ENCODE assay signal across 8 cellular contexts in genomic region chr19:15200575-15201364, GRCh38.
DNase-seq lines count a peak whose midpoint lies in the region; ATAC-seq and TF ChIP-seq lines count a peak whose summit lies in the region.

NOTCH3 (minus strand) TSS chr19:15200995; CDS start chr19:15200905, 90 bp downstream.

- CTCF ChIA-PET in HEK293T (lab: Yijun Ruan, JAX): no interaction called here

- H3K4me3 Mint-ChIP-seq in stimulated activated naive CD8-positive, alpha-beta T cell treated with anti-CD3 and anti-CD28 coated beads, Interleukin-15, amount 100 ng/mL, for 72 hours: peak within 1 kb of the TSS; percentile 31 to 73

- peak; percentile 67 for DNase-seq in HEK293T (ENCODE audit: extremely low spot score)
- no peak for DNase-seq in astrocyte of the spinal cord (ENCODE audit: low read depth, low spot score)
- DNase-seq in iPS-NIHi11 (ENCODE audit: low spot score): peak; percentile 90
- no peak for DNase-seq in stimulated activated naive CD8-positive, alpha-beta T cell treated with anti-CD3 and anti-CD28 coated beads, Interleukin-15, amount 100 ng/mL, for 72 hours
- no peak for DNase-seq in NCI-H1105 (lab: John Stamatoyannopoulos, UW)
- no peak for DNase-seq in NCI-H774 (lab: John Stamatoyannopoulos, UW)
- no peak for DNase-seq in NCI-H446 treated with DMSO at 0.1 percent for 48 hours (lab: John Stamatoyannopoulos, UW)

- POLR2A ChIA-PET in HEK293T (lab: Yijun Ruan, JAX): no interaction called here

- peak; percentile 8 for ATAC-seq in stimulated activated naive CD8-positive, alpha-beta T cell treated with anti-CD3 and anti-CD28 coated beads, Interleukin-15, amount 100 ng/mL, for 72 hours
- ATAC-seq in HG02623 (IDR thresholded peaks at IDR 0.05; ENCODE audit: unreplicated experiment): no peak

- no peak within 1 kb of the TSS for H3K27ac Mint-ChIP-seq in stimulated activated naive CD8-positive, alpha-beta T cell treated with anti-CD3 and anti-CD28 coated beads, Interleukin-15, amount 100 ng/mL, for 72 hours

- peak within 1 kb of the TSS; percentile 60 for H3K4me3 ChIP-seq in astrocyte of the spinal cord (ENCODE audit: low read depth, low read length)

- peaks cover 11% of the 10 kb centered on the region for H3K4me1 Mint-ChIP-seq in stimulated activated naive CD8-positive, alpha-beta T cell treated with anti-CD3 and anti-CD28 coated beads, Interleukin-15, amount 100 ng/mL, for 72 hours

- TF ChIP-seq CTCF in astrocyte of the spinal cord (IDR thresholded peaks at IDR 0.05; ENCODE audit: low read depth, low read length): no peak

- no peaks in the 10 kb centered on the region for H3K9me3 Mint-ChIP-seq in stimulated activated naive CD8-positive, alpha-beta T cell treated with anti-CD3 and anti-CD28 coated beads, Interleukin-15, amount 100 ng/mL, for 72 hours

- in situ Hi-C loops in astrocyte of the spinal cord (cut with HindIII; ENCODE audit: low sequenced_read_pairs): no loop called here

- H3K27me3 Mint-ChIP-seq in stimulated activated naive CD8-positive, alpha-beta T cell treated with anti-CD3 and anti-CD28 coated beads, Interleukin-15, amount 100 ng/mL, for 72 hours: peaks cover 75% of the 10 kb centered on the region

TF ChIP-seq in HEK293T, 16 proteins besides CTCF, POLR2A, EP300 and RAD21:
- no peak for TF ChIP-seq SUZ12 (IDR thresholded peaks at IDR 0.05)

Comparison
In these comparisons a context has a peak if more than half of its experiments do, and no peak if none do; other contexts are left out.
1. DNase-seq: peak in HEK293T (single experiment) and iPS-NIHi11 (single experiment); none in astrocyte of the spinal cord (single experiment), stimulated activated naive CD8-positive, alpha-beta T cell treated with anti-CD3 and anti-CD28 coated beads, Interleukin-15, amount 100 ng/mL, for 72 hours (0 of 2), NCI-H1105 (single experiment), NCI-H774 (single experiment) and NCI-H446 treated with DMSO at 0.1 percent for 48 hours (single experiment).